21 cellular contexts compared by ENCODE assay signal in the genomic region with DNA sequence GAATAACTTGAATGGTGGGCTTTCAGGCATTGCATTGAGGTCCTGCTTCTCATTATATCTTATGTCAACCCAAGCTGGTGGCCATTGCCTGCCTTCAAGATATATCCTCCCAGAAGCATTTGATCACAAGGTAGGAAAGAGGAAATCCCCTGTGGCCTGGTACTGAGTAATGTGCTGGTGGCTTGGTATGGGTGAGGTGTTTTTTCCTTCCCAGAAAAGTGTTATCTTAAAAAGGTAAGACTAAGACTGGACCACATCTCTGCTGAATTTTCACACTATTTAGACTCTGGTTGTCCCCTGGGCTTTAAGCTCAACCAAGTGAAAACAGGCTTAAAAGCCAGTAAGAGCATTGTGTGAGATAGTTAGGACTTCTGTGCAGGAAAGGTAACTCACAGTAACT. TPM values are rescaled to one million over a fixed set of nuclear protein-coding genes. Genes with fewer than 3 reads are reported as not detected.
DNase-seq lines count a peak whose midpoint lies in the region; ATAC-seq, FAIRE-seq and TF ChIP-seq lines count a peak whose summit lies in the region.
"Had no signal": no experiment of that assay in that cellular context is flagged by ENCODE, and none has a peak within 500 bp of the region (broad histone marks: within the 10 kb centered on the region; RNA-seq: fewer than 3 reads in every experiment).

No MANE protein-coding gene starts in this region.

- DNase-seq in GM12892 (ENCODE audit: insufficient read length) (no peak), epithelial cell of esophagus (ENCODE audit: low read depth) (peak; percentile 44), frontal cortex (ENCODE audit: low spot score in 2 of 2) (no peak), thyroid gland (no peak)
- DNase-seq: activated CD4-positive, CD25-positive, alpha-beta regulatory T cell treated with anti-CD3 and anti-CD28 coated beads, Interleukin-2, amount 50 U/mL, for 72 hours; activated T-cell treated with anti-CD3 and anti-CD28 coated beads, Interleukin-2, amount 50 U/mL, for 24 hours; AML-193; effector memory CD4-positive, alpha-beta T cell; kidney; mesendoderm; NCI-H69; PC-3; SJCRH30; spleen; transverse colon had no signal

- peak; percentile 36 for ATAC-seq in GM18868 (IDR thresholded peaks at IDR 0.05; ENCODE audit: unreplicated experiment)
- peak; percentile 33 for ATAC-seq in HG03432 (IDR thresholded peaks at IDR 0.05; ENCODE audit: unreplicated experiment)
- ATAC-seq in HG02884 (IDR thresholded peaks at IDR 0.05; ENCODE audit: unreplicated experiment): no peak
- ATAC-seq in GM21723 (IDR thresholded peaks at IDR 0.05; ENCODE audit: unreplicated experiment): no peak
- ATAC-seq: HCT116, PC-3 had no signal

- H3K27me3 ChIP-seq in thyroid gland: no peaks in the 10 kb centered on the region
- H3K27me3 ChIP-seq: SJCRH30 had no signal

- H3K4me3 ChIP-seq in epithelial cell of esophagus (ENCODE audit: low read length) (no peak overlapping the region), thyroid gland (replicated peaks in 1 of 3) (no peak overlapping the region)
- H3K4me3 ChIP-seq: neural progenitor cell, SJCRH30, spleen, transverse colon had no signal

- TF ChIP-seq POLR2A in GM12892 (IDR thresholded peaks at IDR 0.05; ENCODE audit: low read depth, low read length) (no peak), thyroid gland (IDR thresholded peaks at IDR 0.05) (no peak)

- no peak overlapping the region for H3K27ac ChIP-seq in thyroid gland
- H3K27ac ChIP-seq: neural progenitor cell, SJCRH30, spleen had no signal

- FAIRE-seq in GM12892 (lab: Jason Lieb, UNC): peak; percentile 9
- FAIRE-seq in frontal cortex (lab: Jason Lieb, UNC): no peak
- FAIRE-seq: kidney had no signal

- TF ChIP-seq CTCF in epithelial cell of esophagus (IDR thresholded peaks at IDR 0.05; ENCODE audit: insufficient read depth, low read depth, low read length, missing control alignments) (no peak), thyroid gland (IDR thresholded peaks at IDR 0.05) (no peak)

- intact Hi-C loops in thyroid gland (cut with DNase I): no loop called here

- H3K4me1 ChIP-seq in thyroid gland: peaks cover 0 to 4% of the 10 kb centered on the region in 2 donors
- H3K4me1 ChIP-seq: SJCRH30 had no signal

- H3K9me3 ChIP-seq in thyroid gland: no peaks in the 10 kb centered on the region
- H3K9me3 ChIP-seq: SJCRH30, spleen, transverse colon had no signal

- H3K36me3 ChIP-seq in thyroid gland: no peaks in the 10 kb centered on the region
- H3K36me3 ChIP-seq: neural progenitor cell, SJCRH30, spleen, transverse colon had no signal

RNA-seq across cellular contexts. Expression of a gene that starts 3.7 kb away (rescaled TPM):
- polyA plus RNA-seq in GM12892 (2012; ENCODE audit: missing spikeins): not detected
- total RNA-seq in frontal cortex: 0.41 TPM
- 1 to 10 TPM in 1 of 4 donors, under 1 TPM in 2, not detected in 1; 0.38 to 1.2 (median 0.54) TPM for total RNA-seq in thyroid gland
- total RNA-seq: PC-3, SJCRH30 had no signal

RNA-seq across cellular contexts. Expression of a gene that starts 45.0 kb away (rescaled TPM):
- not detected for polyA plus RNA-seq in GM12892 (2012; ENCODE audit: missing spikeins)
- total RNA-seq in frontal cortex: under 0.01 TPM
- 10 to 100 TPM in 1 of 4 donors, 1 to 10 TPM in 1, under 1 TPM in 2; 0.33 to 20.3 (median 2.4) TPM for total RNA-seq in thyroid gland
- total RNA-seq: PC-3, SJCRH30 had no signal

Comparison
In these comparisons a context has a peak if more than half of its experiments do, and no peak if none do; other contexts are left out.
1. ATAC-seq: peak in GM18868 (single experiment) and HG03432 (single experiment); none in HG02884 (single experiment) and GM21723 (single experiment).